Comparison of ENCODE assay signal across 25 cellular contexts in the genomic region with DNA sequence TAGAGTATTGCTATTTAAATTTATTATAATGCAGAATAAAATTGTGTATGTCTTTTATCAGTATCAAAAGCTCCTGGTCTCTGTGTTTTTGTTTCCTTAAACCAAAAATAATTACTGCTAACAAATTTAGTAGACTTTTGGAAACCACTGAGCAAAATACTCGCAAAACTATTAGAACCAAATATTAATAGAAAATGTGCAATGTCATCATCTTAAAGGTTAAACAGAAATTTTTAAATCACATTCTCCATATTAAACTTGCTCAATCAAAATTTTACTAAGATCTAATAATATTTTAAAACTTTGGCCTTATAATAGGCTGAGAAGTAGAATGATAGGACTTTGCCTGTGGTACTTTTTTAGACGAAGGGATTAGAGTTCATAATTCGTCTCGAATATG. TPM values are rescaled to one million over a fixed set of nuclear protein-coding genes. Genes with fewer than 3 reads are reported as not detected.
DNase-seq lines count a peak whose midpoint lies in the region; ATAC-seq, FAIRE-seq and TF ChIP-seq lines count a peak whose summit lies in the region.
"Had no signal": no experiment of that assay in that cellular context is flagged by ENCODE, and none has a peak within 500 bp of the region (broad histone marks: within the 10 kb centered on the region; RNA-seq: fewer than 3 reads in every experiment).

No MANE protein-coding gene starts in this region.

- H3K23ac ChIP-seq in H1 (ENCODE audit: insufficient read length), result no peak overlapping the region

- H3K4ac ChIP-seq in H1 (replicated peaks; ENCODE audit: insufficient read length, low read depth, low read length), result no peak overlapping the region

- H3K9ac ChIP-seq in HepG2 (ENCODE audit: insufficient read depth, low read depth, low read length) (no peak overlapping the region), SK-N-MC (ENCODE audit: insufficient read length) (no peak overlapping the region), H1 (replicated peaks in 1 of 4; ENCODE audit: extremely low read depth in 1 of 4, low read depth in 3 of 4, low read length in 3 of 4) (no peak overlapping the region)
- H3K9ac ChIP-seq: BLaER1 had no signal

- H3K27ac ChIP-seq in HepG2 (ENCODE audit: extremely low read length, insufficient read depth, low read length), result no peak overlapping the region
- H3K27ac ChIP-seq in right lobe of liver, result no peak overlapping the region
- peak overlapping the region; percentile 51; the same call in 1 of the 2 replicates for H3K27ac ChIP-seq in SK-N-MC
- no peak overlapping the region for H3K27ac ChIP-seq in H1 (ENCODE audit: low read depth, low read length)
- H3K27ac ChIP-seq: 22Rv1, BLaER1 had no signal

- BruUV-seq in HepG2 (replicated peaks; lab: Mats Ljungman, UMichigan), result no TSS peak

- no peak overlapping the region for H2BK20ac ChIP-seq in H1 (ENCODE audit: low read length)

- H3K9me3 ChIP-seq in HepG2 (ENCODE audit: low read length) (no peaks in the 10 kb centered on the region), right lobe of liver (no peaks in the 10 kb centered on the region), SK-N-MC (ENCODE audit: low read depth, low read length) (no peaks in the 10 kb centered on the region), H1 (ENCODE audit: insufficient read depth in 2 of 2, low read depth in 1 of 2, low read length in 1 of 2) (no peaks in the 10 kb centered on the region)
- H3K9me3 ChIP-seq: BE2C, BLaER1 had no signal

- H3K4me3 ChIP-seq in HepG2 (replicated peaks in 1 of 3; ENCODE audit: insufficient read depth in 1 of 3, low read depth in 2 of 3, low read length in 3 of 3) (no peak overlapping the region), right lobe of liver (no peak overlapping the region), SK-N-MC (no peak overlapping the region), H1 (ENCODE audit: extremely low read depth in 1 of 4, insufficient read depth in 2 of 4, low read depth in 3 of 4, low read length in 4 of 4) (no peak overlapping the region)
- H3K4me3 ChIP-seq: BLaER1, GM12878 had no signal

- ATAC-seq in HepG2, result no peak
- ATAC-seq in right lobe of liver, result no peak
- ATAC-seq: GM12878 had no signal

- H3K36me3 ChIP-seq in HepG2 (replicated peaks in 1 of 2; ENCODE audit: control insufficient read depth in 1 of 2, insufficient read depth in 2 of 2, low read length in 2 of 2) (no peaks in the 10 kb centered on the region; a peak in 1 of 5 replicates), right lobe of liver (peaks cover 0 to 37% (median 9%) of the 10 kb centered on the region in 4 donors), SK-N-MC (ENCODE audit: insufficient read depth, low read length) (peaks cover 7% of the 10 kb centered on the region; the same call in 1 of the 2 replicates), H1 (ENCODE audit: control insufficient read depth in 2 of 4, insufficient read depth in 4 of 4, low read length in 3 of 4) (peaks cover 10 to 96% (median 60%) of the 10 kb centered on the region in 4 experiments)
- H3K36me3 ChIP-seq: BE2C had no signal

- no peak overlapping the region for H2BK5ac ChIP-seq in H1 (ENCODE audit: low read depth, low read length)

- POLR2A ChIA-PET in HepG2 (lab: Yijun Ruan, JAX) (no interaction called here), H1 (lab: Charles Lee; ENCODE audit: partially characterized antibody) (interaction anchor here (1.0 to 1.2 kb wide), 2 partner anchors 13 to 14 kb away, joined by 3 to 6 read pairs; no protein-coding TSS in a partner anchor)

- H4K8ac ChIP-seq in H1 (ENCODE audit: extremely low read depth, insufficient read depth, low read length), result no peak overlapping the region

- no peak overlapping the region for H2BK12ac ChIP-seq in H1 (ENCODE audit: low read depth, low read length)

- H3K56ac ChIP-seq in H1 (replicated peaks; ENCODE audit: insufficient read length, low read depth, low read length), result no peak overlapping the region

- H2AFZ ChIP-seq in HepG2 (ENCODE audit: low read length) (no peak overlapping the region), H1 (ENCODE audit: low read length) (no peak overlapping the region)

- H3K27me3 ChIP-seq in HepG2 (ENCODE audit: control insufficient read depth in 1 of 2, insufficient read depth in 2 of 2, low read length in 2 of 2), result no peaks in the 10 kb centered on the region
- no peaks in the 10 kb centered on the region for H3K27me3 ChIP-seq in right lobe of liver
- H3K27me3 ChIP-seq in H1 (replicated peaks in 1 of 4; ENCODE audit: control insufficient read depth in 3 of 4, extremely low read depth in 1 of 4, insufficient read depth in 3 of 4, low read length in 3 of 4), result no peaks in the 10 kb centered on the region
- H3K27me3 ChIP-seq: BE2C, BLaER1 had no signal

- H3K79me2 ChIP-seq in HepG2 (ENCODE audit: insufficient read depth, low read length) (no peaks in the 10 kb centered on the region), H1 (ENCODE audit: control insufficient read depth in 1 of 2, insufficient read depth in 2 of 2, low read length in 2 of 2) (peaks cover 0 to 37% of the 10 kb centered on the region in 2 experiments; a peak in 2 of 4 replicates)

- no peaks in the 10 kb centered on the region for H3K79me1 ChIP-seq in H1 (ENCODE audit: low read depth, low read length)

- H2AK5ac ChIP-seq in H1 (ENCODE audit: low read depth, low read length), result no peak overlapping the region

- no peak overlapping the region for H2BK120ac ChIP-seq in H1 (replicated peaks; ENCODE audit: low read depth, low read length)

- no peak overlapping the region for H3K14ac ChIP-seq in H1 (ENCODE audit: insufficient read length)

- 73% methylated on average over 4 of the region's 4 CpGs for WGBS in HepG2 (ENCODE audit: low lambda C conversion rate)
- 56% methylated on average over 4 of the region's 4 CpGs for WGBS in right lobe of liver (ENCODE audit: insufficient coverage, low coverage, low lambda C conversion rate, missing lambda C conversion rate)
- 89% methylated on average over 4 of the region's 4 CpGs; no CpG with 5 or more reads in 1 of the 2 experiments for WGBS in H1 (ENCODE audit: extremely low coverage in 1 of 2, insufficient coverage in 1 of 2, insufficient read length in 1 of 2, insufficient replicate concordance in 2 of 2, low coverage in 1 of 2, low lambda C conversion rate in 2 of 2, missing lambda C conversion rate in 1 of 2), 2 experiments

- FAIRE-seq in HepG2 (lab: Jason Lieb, UNC) (no peak), H1 (lab: Jason Lieb, UNC) (no peak)
- FAIRE-seq: GM12878, GM12892, GM18507 had no signal

- TF ChIP-seq POLR2A in HepG2 (IDR thresholded peaks at IDR 0.05; ENCODE audit: insufficient read depth in 1 of 2, low read depth in 2 of 2, low read length in 2 of 2) (no peak), right lobe of liver (IDR thresholded peaks at IDR 0.05) (no peak), H1 (IDR thresholded peaks at IDR 0.05; ENCODE audit: control extremely low read depth in 1 of 2, low read depth in 2 of 2, low read length in 2 of 2) (no peak)

- H3K4me1 ChIP-seq in HepG2 (ENCODE audit: insufficient read depth, low read length), result no peaks in the 10 kb centered on the region
- no peaks in the 10 kb centered on the region for H3K4me1 ChIP-seq in right lobe of liver
- H3K4me1 ChIP-seq in H1 (replicated peaks in 1 of 4; ENCODE audit: control insufficient read depth in 3 of 4, insufficient read depth in 4 of 4, low read length in 3 of 4), result peaks cover 0 to 3% (median 0%) of the 10 kb centered on the region in 4 experiments; a peak in 2 of 7 replicates
- H3K4me1 ChIP-seq: BE2C, BLaER1 had no signal

- in situ Hi-C loops in HepG2 (cut with HindIII; ENCODE audit: extremely low pct_ligation_motif_present, low pct_unique_long_range_greater_than_20kb), result loop anchor here (10.0 kb wide), 1 partner anchor 439 kb away; no protein-coding TSS in a partner anchor

- TF ChIP-seq CTCF in HepG2 (CRISPR knock-in tag; IDR thresholded peaks at IDR 0.05), result no peak
- no peak for TF ChIP-seq CTCF in right lobe of liver (IDR thresholded peaks at IDR 0.05)
- no peak for TF ChIP-seq CTCF in H1 (IDR thresholded peaks at IDR 0.05; ENCODE audit: control extremely low read depth in 1 of 3, insufficient read depth in 1 of 3, low read depth in 1 of 3, low read length in 3 of 3)

- H2BK15ac ChIP-seq in H1 (ENCODE audit: low read length), result no peak overlapping the region

- no peak overlapping the region for H4K91ac ChIP-seq in H1 (replicated peaks; ENCODE audit: insufficient read length, low read length)

- intact Hi-C loops in HepG2 (cut with micrococcal nuclease; ENCODE audit: unreplicated experiment) (loop anchor here (5.0 to 10.0 kb wide), 2 partner anchors 37 to 119 kb away; no protein-coding TSS in a partner anchor), right lobe of liver (cut with DNase I) (no loop called here)

- H3K4me2 ChIP-seq in HepG2 (ENCODE audit: low read depth, low read length) (no peak overlapping the region), H1 (ENCODE audit: insufficient read depth in 1 of 2, low read depth in 2 of 2, low read length in 2 of 2) (no peak overlapping the region)
- H3K4me2 ChIP-seq: BLaER1 had no signal

- H3K18ac ChIP-seq in H1 (ENCODE audit: extremely low read depth, low read length), result no peak overlapping the region

- CTCF ChIA-PET in HepG2 (lab: Yijun Ruan, JAX; ENCODE audit: low intra/inter-chr PET ratio, low total read pairs) (no interaction called here), H1 (lab: Charles Lee; ENCODE audit: partially characterized antibody) (interaction anchor here (0.7 to 3.7 kb wide), 3 partner anchors 13 to 22 kb away, joined by 3 to 44 read pairs (median 6); no protein-coding TSS in a partner anchor)

- no peaks in the 10 kb centered on the region for H3K23me2 ChIP-seq in H1 (ENCODE audit: low read depth, low read length)

- no peaks in the 10 kb centered on the region for H4K20me1 ChIP-seq in HepG2 (ENCODE audit: insufficient read depth, low read length)
- H4K20me1 ChIP-seq in H1 (replicated peaks in 1 of 2; ENCODE audit: control insufficient read depth in 1 of 2, insufficient read depth in 2 of 2, low read length in 2 of 2), result peaks cover 8 to 11% of the 10 kb centered on the region in 2 experiments
- H4K20me1 ChIP-seq: BLaER1 had no signal

- TF ChIP-seq EP300 in HepG2 (IDR thresholded peaks at IDR 0.05; ENCODE audit: low read depth in 2 of 2, low read length in 2 of 2), result no peak
- no peak for TF ChIP-seq EP300 in HepG2 (CRISPR knock-in tag; IDR thresholded peaks at IDR 0.05; ENCODE audit: borderline replicate concordance)
- TF ChIP-seq EP300 in H1 (IDR thresholded peaks at IDR 0.05; ENCODE audit: borderline replicate concordance in 1 of 2, low read depth in 2 of 2, low read length in 2 of 2), result no peak

- DNase-seq in HepG2 (ENCODE audit: low spot score) (no peak), right lobe of liver (no peak), SK-N-MC (ENCODE audit: low read depth, low spot score) (no peak), H1 (ENCODE audit: low read depth in 1 of 2, low spot score in 2 of 2) (no peak), NCI-H146 (lab: John Stamatoyannopoulos, UW) (no peak)
- DNase-seq in activated naive CD4-positive, alpha-beta T cell treated with anti-CD3 and anti-CD28 coated beads, Interleukin-2, amount 50 U/mL, for 16 hours, result no peak
- DNase-seq: ACHN; BE2C; C1 segment of cervical spinal cord; CD4-positive, alpha-beta memory T cell; CD4-positive, CD25-positive, alpha-beta regulatory T cell; CD8-positive, alpha-beta memory T cell; COR-L47; DMS 273 treated with DMSO at 0.1 percent for 48 hours; DMS153; DMS53; DMS79; DND-41; EL; GDM1 had no signal

- no peak overlapping the region for H4K5ac ChIP-seq in H1 (ENCODE audit: insufficient read length, low read depth, low read length)

- TF ChIP-seq RAD21 in HepG2 (CRISPR knock-in tag; IDR thresholded peaks at IDR 0.05) (no peak), H1 (IDR thresholded peaks at IDR 0.05 in 1 of 2, conservative IDR thresholded peaks at IDR 0.05 in 1 of 2; ENCODE audit: low read depth in 2 of 2, low read length in 2 of 2) (no peak)

RNA-seq across cellular contexts. Expression of a gene that starts 48.4 kb away (rescaled TPM):
- 12.0 and 43.9 TPM in 2 replicates for total RNA-seq in HepG2 (2016; rRNA removed; fragmentation: Illumina TruSeq; extraction: Trizol)
- 27.7 and 30.4 TPM in 2 replicates for total RNA-seq in HepG2 (2016; cell fraction: cytosol; rRNA removed; fragmentation: Illumina TruSeq; extraction: Trizol; ENCODE audit: low read depth)
- total RNA-seq in HepG2 (2016; cell fraction: insoluble cytoplasmic fraction; rRNA removed; fragmentation: Illumina TruSeq; extraction: Trizol), result 11.2 and 43.2 TPM in 2 replicates
- total RNA-seq in HepG2 (2016; cell fraction: membrane; rRNA removed; fragmentation: Illumina TruSeq; extraction: Trizol), result 17.8 and 20.6 TPM in 2 replicates
- total RNA-seq in HepG2 (2016; cell fraction: nucleus; rRNA removed; fragmentation: Illumina TruSeq; extraction: Trizol), result 48.1 and 53.7 TPM in 2 replicates
- polyA plus RNA-seq in HepG2 (2011; rRNA removed), result 9.5 and 11.6 TPM in 2 replicates
- 3.1 and 3.6 TPM in 2 replicates for polyA plus RNA-seq in HepG2 (2011; cell fraction: cytosol; rRNA removed)
- polyA plus RNA-seq in HepG2 (2011; cell fraction: nucleus; rRNA removed), result 30.1 and 33.2 TPM in 2 replicates
- 8.8 and 11.8 TPM in 2 replicates for polyA plus RNA-seq in HepG2 (2012)
- 0.38 and 0.49 TPM in 2 replicates for polyA plus RNA-seq in HepG2 (2016; cell fraction: cytosol; fragmentation: Illumina TruSeq; extraction: Trizol; ENCODE audit: low read depth)
- polyA plus RNA-seq in HepG2 (2016; cell fraction: insoluble cytoplasmic fraction; fragmentation: Illumina TruSeq; extraction: Trizol; ENCODE audit: low read depth), result 4.7 and 5.3 TPM in 2 replicates
- polyA plus RNA-seq in HepG2 (2016; cell fraction: membrane; fragmentation: Illumina TruSeq; extraction: Trizol; ENCODE audit: low read depth), result 0.69 and 1.1 TPM in 2 replicates
- 48.2 and 49.9 TPM in 2 replicates for polyA plus RNA-seq in HepG2 (2016; cell fraction: nucleus; fragmentation: Illumina TruSeq; extraction: Trizol; ENCODE audit: insufficient read depth, low read depth)
- 0.87 and 20.5 TPM in 2 replicates for polyA minus RNA-seq in HepG2 (2011; rRNA and poly(A)+ RNA removed; ENCODE audit: low replicate concordance)
- 14.5 and 15.7 TPM in 2 replicates for polyA minus RNA-seq in HepG2 (2011; cell fraction: cytosol; rRNA and poly(A)+ RNA removed)
- 56.7 and 61.8 TPM in 2 replicates for polyA minus RNA-seq in HepG2 (2011; cell fraction: nucleus; rRNA and poly(A)+ RNA removed)
- total RNA-seq in right lobe of liver, result 10 to 100 TPM; 23.6 to 83.0 (median 39.0) TPM
- 383 and 394 TPM in 2 replicates for total RNA-seq in H1 (2021; fragmentation: NEBNext Ultra II Directional; extraction: Animal tissue kit (Norgen Biotek cat#: 25700))
- 203 and 207 TPM in 2 replicates for polyA plus RNA-seq in H1 (2011; rRNA removed)
- 205 TPM for polyA plus RNA-seq in H1 (2011; cell fraction: cytosol; rRNA removed)
- 683 TPM for polyA plus RNA-seq in H1 (2011; cell fraction: nucleus; rRNA removed)
- polyA plus RNA-seq in H1 (2012, experiment 1 of 2), result 282 to 422 TPM (median 360 TPM) in 4 replicates
- 23.9 TPM for polyA plus RNA-seq in H1 (2012, experiment 2 of 2)
- polyA plus RNA-seq in H1 (2013, experiment 1 of 2), result 508 TPM
- polyA plus RNA-seq in H1 (2013, experiment 2 of 2), result 399 TPM
- polyA minus RNA-seq in H1 (2011; rRNA and poly(A)+ RNA removed), result 569 and 873 TPM in 2 replicates
- polyA minus RNA-seq in H1 (2011; cell fraction: cytosol; rRNA and poly(A)+ RNA removed), result 295 TPM
- 1,318 TPM for polyA minus RNA-seq in H1 (2011; cell fraction: nucleus; rRNA and poly(A)+ RNA removed)
